In the genomic region with DNA sequence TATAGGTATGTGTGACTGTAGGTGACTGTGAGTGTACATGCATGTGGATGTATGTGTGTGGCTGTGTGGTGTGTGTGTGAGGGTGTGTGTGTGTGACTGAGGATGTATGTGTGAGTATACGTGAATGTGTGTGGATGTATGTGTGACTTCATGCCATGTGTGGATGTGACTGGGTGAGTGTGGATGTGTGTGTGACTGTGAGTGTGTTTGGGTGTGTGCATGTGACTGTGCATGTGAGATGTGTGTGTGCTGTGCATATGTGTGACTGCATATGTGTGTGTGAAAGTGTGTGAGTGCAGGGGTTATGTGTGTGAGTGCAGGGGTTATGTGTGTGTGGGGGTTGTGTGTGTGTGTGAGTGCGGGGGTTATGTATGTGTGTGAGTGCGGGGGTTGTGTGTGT, we compare ENCODE assay signal across 22 cellular contexts. TPM values are rescaled to one million over a fixed set of nuclear protein-coding genes. Genes with fewer than 3 reads are reported as not detected.
DNase-seq lines count a peak whose midpoint lies in the region; ATAC-seq, FAIRE-seq and TF ChIP-seq lines count a peak whose summit lies in the region.
"Had no signal": no experiment of that assay in that cellular context is flagged by ENCODE, and none has a peak within 500 bp of the region (broad histone marks: within the 10 kb centered on the region; RNA-seq: fewer than 3 reads in every experiment).

No MANE protein-coding gene starts in this region.

- peaks cover 3% of the 10 kb centered on the region for H3K9me3 Mint-ChIP-seq in activated naive CD8-positive, alpha-beta T cell treated with anti-CD3 and anti-CD28 coated beads, Interleukin-2, amount 10 ng/mL, durations not matched to agents 7 days and 5 days
- H3K9me3 Mint-ChIP-seq in activated naive CD8-positive, alpha-beta T cell treated with anti-CD3 and anti-CD28 coated beads for 36 hours, result no peaks in the 10 kb centered on the region
- H3K9me3 Mint-ChIP-seq in astrocyte (ENCODE audit: unreplicated experiment), result no peaks in the 10 kb centered on the region
- H3K9me3 Mint-ChIP-seq in mesothelial cell of epicardium, result no peaks in the 10 kb centered on the region
- no peaks in the 10 kb centered on the region for H3K9me3 Mint-ChIP-seq in type B pancreatic cell
- H3K9me3 Mint-ChIP-seq: naive B cell had no signal

- no peaks in the 10 kb centered on the region for H3K27me3 ChIP-seq in astrocyte (ENCODE audit: insufficient read depth, low read length)

- H3K27ac ChIP-seq in astrocyte (ENCODE audit: low read depth, low read length), result no peak overlapping the region

- no peak for DNase-seq in activated naive CD8-positive, alpha-beta T cell treated with anti-CD3 and anti-CD28 coated beads, Interleukin-2, amount 10 ng/mL, durations not matched to agents 7 days and 5 days
- DNase-seq in activated naive CD8-positive, alpha-beta T cell treated with anti-CD3 and anti-CD28 coated beads for 36 hours, result no peak
- no peak for DNase-seq in astrocyte (ENCODE audit: low read depth)
- DNase-seq in mesothelial cell of epicardium (ENCODE audit: low spot score in 2 of 2, unreplicated experiment in 2 of 2), result no peak
- DNase-seq in type B pancreatic cell (ENCODE audit: extremely low spot score, unreplicated experiment), result no peak
- DNase-seq in cardiac septum (ENCODE audit: low spot score), result no peak
- DNase-seq in NCI-H510A (lab: John Stamatoyannopoulos, UW), result no peak
- DNase-seq in NCI-H2107 (lab: John Stamatoyannopoulos, UW), result no peak
- DNase-seq: 8988T; activated CD4-positive, alpha-beta T cell treated with anti-CD3 and anti-CD28 coated beads, Interleukin-2, amount 50 U/mL, for 1 hour; activated naive CD4-positive, alpha-beta T cell; activated T-cell treated with anti-CD3 and anti-CD28 coated beads for 4 hours; HCEC 1CT; Kasumi-1; kidney; naive B cell; NCI-H2081 treated with DMSO at 0.1 percent for 48 hours; NCI-H524 treated with DMSO at 0.1 percent for 48 hours; posterior cingulate gyrus; small intestine; stimulated activated CD4-positive, alpha-beta T cell treated with anti-CD3 and anti-CD28 coated beads, Interleukin-4, amount 100 ng/mL, for 24 hours had no signal

- H4K20me1 ChIP-seq in astrocyte (ENCODE audit: insufficient read depth, low read length), result peaks cover 100% of the 10 kb centered on the region

- H3K4me1 Mint-ChIP-seq in activated naive CD8-positive, alpha-beta T cell treated with anti-CD3 and anti-CD28 coated beads, Interleukin-2, amount 10 ng/mL, durations not matched to agents 7 days and 5 days, result peaks cover 3% of the 10 kb centered on the region
- H3K4me1 Mint-ChIP-seq in activated naive CD8-positive, alpha-beta T cell treated with anti-CD3 and anti-CD28 coated beads for 36 hours, result no peaks in the 10 kb centered on the region
- H3K4me1 Mint-ChIP-seq in astrocyte (ENCODE audit: low read depth, unreplicated experiment) (peaks cover 8% of the 10 kb centered on the region), mesothelial cell of epicardium (peaks cover 44% of the 10 kb centered on the region), type B pancreatic cell (ENCODE audit: unreplicated experiment) (peaks cover 26% of the 10 kb centered on the region)

- peaks cover 90% of the 10 kb centered on the region for H3K79me2 ChIP-seq in astrocyte (ENCODE audit: insufficient read depth, low read length)

- no peak for ATAC-seq in activated naive CD8-positive, alpha-beta T cell treated with anti-CD3 and anti-CD28 coated beads, Interleukin-2, amount 10 ng/mL, durations not matched to agents 7 days and 5 days (ENCODE audit: low read depth)

- no peak overlapping the region for H3K4me3 Mint-ChIP-seq in activated naive CD8-positive, alpha-beta T cell treated with anti-CD3 and anti-CD28 coated beads, Interleukin-2, amount 10 ng/mL, durations not matched to agents 7 days and 5 days
- no peak overlapping the region for H3K4me3 Mint-ChIP-seq in activated naive CD8-positive, alpha-beta T cell treated with anti-CD3 and anti-CD28 coated beads for 36 hours
- no peak overlapping the region for H3K4me3 Mint-ChIP-seq in astrocyte (ENCODE audit: unreplicated experiment)
- no peak overlapping the region for H3K4me3 Mint-ChIP-seq in mesothelial cell of epicardium
- peak overlapping the region; percentile 67 for H3K4me3 Mint-ChIP-seq in type B pancreatic cell
- H3K4me3 Mint-ChIP-seq: naive B cell had no signal

- H3K9me3 ChIP-seq in astrocyte (ENCODE audit: insufficient read depth, low read depth, low read length), result no peaks in the 10 kb centered on the region

- H3K4me1 ChIP-seq in astrocyte (ENCODE audit: insufficient read depth, low read length), result peaks cover 10% of the 10 kb centered on the region

- POLR2A ChIA-PET in activated naive CD8-positive, alpha-beta T cell treated with anti-CD3 and anti-CD28 coated beads, Interleukin-2, amount 10 ng/mL, durations not matched to agents 7 days and 5 days (lab: Charles Lee), result no interaction called here

- no peak overlapping the region for H3K9ac ChIP-seq in astrocyte (ENCODE audit: low read length)

- H2AFZ ChIP-seq in astrocyte (ENCODE audit: low read depth, low read length), result no peak overlapping the region

- no peaks in the 10 kb centered on the region for H3K36me3 ChIP-seq in astrocyte (ENCODE audit: insufficient read depth, low read length)

- intact Hi-C loops in cardiac septum (cut with DNase I), result loop anchor here (5.0 kb wide), 1 partner anchor 39 kb away; no protein-coding TSS in a partner anchor

- no peak overlapping the region for H3K4me3 ChIP-seq in astrocyte (ENCODE audit: insufficient read depth, low read depth, low read length)

- H3K27me3 Mint-ChIP-seq in activated naive CD8-positive, alpha-beta T cell treated with anti-CD3 and anti-CD28 coated beads, Interleukin-2, amount 10 ng/mL, durations not matched to agents 7 days and 5 days, result no peaks in the 10 kb centered on the region
- no peaks in the 10 kb centered on the region for H3K27me3 Mint-ChIP-seq in activated naive CD8-positive, alpha-beta T cell treated with anti-CD3 and anti-CD28 coated beads for 36 hours
- H3K27me3 Mint-ChIP-seq in astrocyte (ENCODE audit: low read depth, unreplicated experiment) (no peaks in the 10 kb centered on the region), mesothelial cell of epicardium (ENCODE audit: low read depth) (no peaks in the 10 kb centered on the region), type B pancreatic cell (no peaks in the 10 kb centered on the region)

- peak; percentile 5 for FAIRE-seq in astrocyte (lab: Jason Lieb, UNC)
- FAIRE-seq: G401.6, kidney, small intestine had no signal

- TF ChIP-seq CTCF in astrocyte (IDR thresholded peaks at IDR 0.05; ENCODE audit: insufficient read depth, low read depth, low read length), result no peak
- TF ChIP-seq CTCF in mesothelial cell of epicardium (IDR thresholded peaks at IDR 0.05; ENCODE audit: unreplicated experiment), result no peak
- no peak for TF ChIP-seq CTCF in type B pancreatic cell (conservative IDR thresholded peaks at IDR 0.05)

- H3K36me3 Mint-ChIP-seq in activated naive CD8-positive, alpha-beta T cell treated with anti-CD3 and anti-CD28 coated beads, Interleukin-2, amount 10 ng/mL, durations not matched to agents 7 days and 5 days, result no peaks in the 10 kb centered on the region
- no peaks in the 10 kb centered on the region for H3K36me3 Mint-ChIP-seq in activated naive CD8-positive, alpha-beta T cell treated with anti-CD3 and anti-CD28 coated beads for 36 hours
- H3K36me3 Mint-ChIP-seq in astrocyte (ENCODE audit: low read depth, unreplicated experiment) (peaks cover 7% of the 10 kb centered on the region), mesothelial cell of epicardium (no peaks in the 10 kb centered on the region), type B pancreatic cell (no peaks in the 10 kb centered on the region)
- H3K36me3 Mint-ChIP-seq: naive B cell had no signal

- peak overlapping the region; percentile 64 for H3K27ac Mint-ChIP-seq in activated naive CD8-positive, alpha-beta T cell treated with anti-CD3 and anti-CD28 coated beads, Interleukin-2, amount 10 ng/mL, durations not matched to agents 7 days and 5 days
- no peak overlapping the region for H3K27ac Mint-ChIP-seq in activated naive CD8-positive, alpha-beta T cell treated with anti-CD3 and anti-CD28 coated beads for 36 hours
- H3K27ac Mint-ChIP-seq in astrocyte (ENCODE audit: unreplicated experiment) (no peak overlapping the region), mesothelial cell of epicardium (peak overlapping the region; percentile 2), type B pancreatic cell (peak overlapping the region; percentile 91)

- H3K4me2 ChIP-seq in astrocyte (ENCODE audit: low read length), result no peak overlapping the region

RNA-seq across cellular contexts. Expression of a gene that starts 42.3 kb away (rescaled TPM):
- 1 to 10 TPM; 5.6 to 7.1 TPM for total RNA-seq in activated naive CD8-positive, alpha-beta T cell treated with anti-CD3 and anti-CD28 coated beads, Interleukin-2, amount 10 ng/mL, durations not matched to agents 7 days and 5 days
- 10 to 100 TPM; 11.0 to 11.4 TPM for total RNA-seq in activated naive CD8-positive, alpha-beta T cell treated with anti-CD3 and anti-CD28 coated beads for 36 hours
- total RNA-seq in astrocyte (33.4 and 33.7 TPM in 2 replicates), mesothelial cell of epicardium (43.7 to 46.0 TPM (median 45.0 TPM) in 3 replicates), type B pancreatic cell (ENCODE audit: low replicate concordance) (66.9 and 127 TPM in 2 replicates), cardiac septum (42.6 TPM)

Comparison
In these comparisons a context has a peak if more than half of its experiments do, and no peak if none do; other contexts are left out.
1. H3K27ac Mint-ChIP-seq: peak in activated naive CD8-positive, alpha-beta T cell treated with anti-CD3 and anti-CD28 coated beads, Interleukin-2, amount 10 ng/mL, durations not matched to agents 7 days and 5 days (single experiment), mesothelial cell of epicardium (single experiment) and type B pancreatic cell (single experiment); none in activated naive CD8-positive, alpha-beta T cell treated with anti-CD3 and anti-CD28 coated beads for 36 hours (single experiment) and astrocyte (single experiment).